Comparison of ENCODE assay signal across 14 cellular contexts in genomic region chr4:128832253-128832641, GRCh38. TPM values are rescaled to one million over a fixed set of nuclear protein-coding genes. Genes with fewer than 3 reads are reported as not detected.
DNase-seq lines count a peak whose midpoint lies in the region; ATAC-seq, FAIRE-seq and TF ChIP-seq lines count a peak whose summit lies in the region.
"Had no signal": no experiment of that assay in that cellular context is flagged by ENCODE, and none has a peak within 500 bp of the region (broad histone marks: within the 10 kb centered on the region; RNA-seq: fewer than 3 reads in every experiment).

No MANE protein-coding gene starts in this region.

- H3K9ac ChIP-seq in astrocyte (ENCODE audit: low read length): no peak overlapping the region

- H3K36me3 Mint-ChIP-seq in astrocyte (ENCODE audit: low read depth, unreplicated experiment): peaks cover 24% of the 10 kb centered on the region

- H3K9me3 ChIP-seq in astrocyte (ENCODE audit: insufficient read depth, low read depth, low read length) (no peaks in the 10 kb centered on the region), neutrophil (no peaks in the 10 kb centered on the region)
- H3K9me3 ChIP-seq: ascending aorta, lower lobe of right lung had no signal

- H3K27ac ChIP-seq in astrocyte (ENCODE audit: low read depth, low read length) (no peak overlapping the region), neutrophil (peak overlapping the region; percentile 65)
- H3K27ac ChIP-seq: lower lobe of right lung, RWPE1 had no signal

- H3K27me3 ChIP-seq in astrocyte (ENCODE audit: insufficient read depth, low read length) (no peaks in the 10 kb centered on the region), neutrophil (no peaks in the 10 kb centered on the region)
- H3K27me3 ChIP-seq: ascending aorta had no signal

- DNase-seq in astrocyte (ENCODE audit: low read depth): no peak
- DNase-seq in NCI-H748 treated with DMSO at 0.1 percent for 48 hours (lab: John Stamatoyannopoulos, UW): no peak
- no peak for DNase-seq in stimulated activated CD4-positive, alpha-beta T cell treated with anti-CD3 and anti-CD28 coated beads, Interleukin-1b, Interleukin-23, amount 100 ng/mL, for 48 hours
- no peak for DNase-seq in NCI-H146 treated with DMSO at 0.1 percent for 48 hours (lab: John Stamatoyannopoulos, UW; ENCODE audit: unreplicated experiment)
- DNase-seq: lower lobe of right lung; stimulated activated naive CD4-positive, alpha-beta T cell had no signal

- no peaks in the 10 kb centered on the region for H3K27me3 Mint-ChIP-seq in astrocyte (ENCODE audit: low read depth, unreplicated experiment)

- H3K36me3 ChIP-seq in astrocyte (ENCODE audit: insufficient read depth, low read length) (no peaks in the 10 kb centered on the region), neutrophil (peaks cover 8% of the 10 kb centered on the region)

- H3K27ac Mint-ChIP-seq in astrocyte (ENCODE audit: unreplicated experiment): peak overlapping the region; percentile 81

- no peak overlapping the region for H2AFZ ChIP-seq in astrocyte (ENCODE audit: low read depth, low read length)

- peak; percentile 18 for ATAC-seq in GM18867 (IDR thresholded peaks at IDR 0.05; ENCODE audit: unreplicated experiment)
- ATAC-seq in HG02798 (IDR thresholded peaks at IDR 0.05; ENCODE audit: poor library complexity, unreplicated experiment): peak; percentile 11
- no peak for ATAC-seq in HG03175 (IDR thresholded peaks at IDR 0.05; ENCODE audit: unreplicated experiment)
- ATAC-seq: activated CD4-positive, CD25-positive, alpha-beta regulatory T cell treated with anti-CD3 and anti-CD28 coated beads, Interleukin-2, amount 50 U/mL, for 24 hours; lower lobe of right lung had no signal

- TF ChIP-seq CTCF in astrocyte (IDR thresholded peaks at IDR 0.05; ENCODE audit: insufficient read depth, low read depth, low read length) (no peak), neutrophil (IDR thresholded peaks at IDR 0.05) (no peak)

- H4K20me1 ChIP-seq in astrocyte (ENCODE audit: insufficient read depth, low read length): peaks cover 37% of the 10 kb centered on the region

- no peak overlapping the region for H3K4me3 Mint-ChIP-seq in astrocyte (ENCODE audit: unreplicated experiment)

- H3K4me1 ChIP-seq in astrocyte (ENCODE audit: insufficient read depth, low read length): peaks cover 12% of the 10 kb centered on the region
- H3K4me1 ChIP-seq in neutrophil (ENCODE audit: control insufficient read depth in 1 of 2, insufficient read depth in 1 of 2, low read depth in 1 of 2, low read length in 1 of 2): peaks cover 14 to 21% of the 10 kb centered on the region in 2 experiments

- H3K4me2 ChIP-seq in astrocyte (ENCODE audit: low read length): no peak overlapping the region

- no peak for FAIRE-seq in astrocyte (lab: Jason Lieb, UNC)
- FAIRE-seq: small intestine had no signal

- H3K4me3 ChIP-seq in astrocyte (ENCODE audit: insufficient read depth, low read depth, low read length) (no peak overlapping the region), neutrophil (ENCODE audit: low read depth in 1 of 2, low read length in 1 of 2) (no peak overlapping the region)
- H3K4me3 ChIP-seq: ascending aorta, lower lobe of right lung had no signal

- H3K9me3 Mint-ChIP-seq in astrocyte (ENCODE audit: unreplicated experiment): peaks cover 2% of the 10 kb centered on the region

- H3K4me1 Mint-ChIP-seq in astrocyte (ENCODE audit: low read depth, unreplicated experiment): peaks cover 40% of the 10 kb centered on the region

- H3K79me2 ChIP-seq in astrocyte (ENCODE audit: insufficient read depth, low read length): peaks cover 92% of the 10 kb centered on the region

RNA-seq across cellular contexts. Expression of gene JADE1, which starts 22.7 kb away (rescaled TPM):
- 80.1 and 88.3 TPM in 2 replicates for total RNA-seq in astrocyte
